Comparison of ENCODE assay signal across 18 cellular contexts in the genomic region with DNA sequence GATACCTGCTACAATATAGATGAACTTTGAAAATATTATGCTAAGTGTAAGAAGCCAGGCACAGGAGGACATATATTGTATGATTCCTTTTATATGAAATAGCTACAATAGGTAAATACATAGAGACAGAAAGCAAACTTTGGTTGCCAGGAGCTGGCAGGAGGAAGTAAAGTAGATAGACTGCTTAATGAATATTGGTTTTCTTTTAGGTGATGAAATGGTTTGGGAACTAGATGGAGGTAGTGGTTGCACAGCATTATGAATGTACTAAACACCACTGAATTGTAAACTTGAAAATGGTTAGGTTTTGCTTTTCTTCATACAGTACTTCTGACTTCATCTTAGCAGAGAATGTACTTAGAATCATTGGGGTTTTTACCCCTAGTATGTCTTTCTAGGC.
"Had no signal": no experiment of that assay in that cellular context is flagged by ENCODE, and none has a peak within 500 bp of the region (broad histone marks: within the 10 kb centered on the region; RNA-seq: fewer than 3 reads in every experiment).

No MANE protein-coding gene starts in this region.

- H3K4me2 ChIP-seq: smooth muscle cell had no signal

- H3K9me3 Mint-ChIP-seq: activated CD8-positive, alpha-beta T cell treated with anti-CD3 and anti-CD28 coated beads for 36 hours; activated naive CD8-positive, alpha-beta T cell treated with anti-CD3 and anti-CD28 coated beads, Interleukin-2, amount 10 ng/mL, durations not matched to agents 7 days and 5 days; dendritic cell treated with granulocyte-macrophage colony-stimulating factor and Interleukin-4, amounts not matched to agents 40 ng/mL and 50 ng/mL, for 4 days; naive thymus-derived CD8-positive, alpha-beta T cell had no signal

- DNase-seq: activated CD4-positive, alpha-beta T cell treated with anti-CD3 and anti-CD28 coated beads for 36 hours; activated CD8-positive, alpha-beta T cell treated with anti-CD3 and anti-CD28 coated beads for 36 hours; activated gamma-delta T cell treated with Interleukin-2 at 50 U/mL for 16 hours; activated naive CD8-positive, alpha-beta T cell treated with anti-CD3 and anti-CD28 coated beads, Interleukin-2, amount 10 ng/mL, durations not matched to agents 7 days and 5 days; activated T-cell treated with anti-CD3 and anti-CD28 coated beads, Interleukin-2, amount 50 U/mL, for 48 hours; anterior cingulate cortex; effector memory CD4-positive, alpha-beta T cell; head of caudate nucleus; mesenchymal stem cell; naive thymus-derived CD8-positive, alpha-beta T cell; right cardiac atrium; stimulated activated CD4-positive, alpha-beta T cell treated with anti-CD3 and anti-CD28 coated beads, Interleukin-4, amount 100 ng/mL, for 4 hours; stimulated activated CD8-positive, alpha-beta memory T cell treated with anti-CD3 and anti-CD28 coated beads, Interleukin-4, amount 100 ng/mL, for 48 hours; stimulated activated naive CD8-positive, alpha-beta T cell treated with anti-CD3 and anti-CD28 coated beads, Interleukin-15, Interleukin-2, amounts not matched to agents 100 U/mL and 50 U/mL, for 24 hours; WERI-Rb-1 had no signal

- H3K27ac Mint-ChIP-seq: activated CD4-positive, alpha-beta T cell treated with anti-CD3 and anti-CD28 coated beads for 36 hours; activated CD8-positive, alpha-beta T cell treated with anti-CD3 and anti-CD28 coated beads for 36 hours; activated naive CD8-positive, alpha-beta T cell treated with anti-CD3 and anti-CD28 coated beads, Interleukin-2, amount 10 ng/mL, durations not matched to agents 7 days and 5 days; dendritic cell treated with granulocyte-macrophage colony-stimulating factor and Interleukin-4, amounts not matched to agents 40 ng/mL and 50 ng/mL, for 4 days had no signal

- H3K36me3 ChIP-seq: WERI-Rb-1 had no signal

- H3K27me3 Mint-ChIP-seq: activated CD4-positive, alpha-beta T cell treated with anti-CD3 and anti-CD28 coated beads for 36 hours; activated CD8-positive, alpha-beta T cell treated with anti-CD3 and anti-CD28 coated beads for 36 hours; activated naive CD8-positive, alpha-beta T cell treated with anti-CD3 and anti-CD28 coated beads, Interleukin-2, amount 10 ng/mL, durations not matched to agents 7 days and 5 days; dendritic cell treated with granulocyte-macrophage colony-stimulating factor and Interleukin-4, amounts not matched to agents 40 ng/mL and 50 ng/mL, for 4 days; naive thymus-derived CD8-positive, alpha-beta T cell had no signal

- ATAC-seq: activated CD4-positive, alpha-beta T cell treated with anti-CD3 and anti-CD28 coated beads for 36 hours; activated CD8-positive, alpha-beta T cell treated with anti-CD3 and anti-CD28 coated beads for 36 hours; naive thymus-derived CD8-positive, alpha-beta T cell; right cardiac atrium; stimulated activated naive CD8-positive, alpha-beta T cell treated with anti-CD3 and anti-CD28 coated beads, Interleukin-15, Interleukin-2, amounts not matched to agents 100 U/mL and 50 U/mL, for 24 hours had no signal

- H3K27ac ChIP-seq: neutrophil, WERI-Rb-1 had no signal

- H3K4me3 ChIP-seq: smooth muscle cell had no signal

- H3K4me3 Mint-ChIP-seq: activated CD4-positive, alpha-beta T cell treated with anti-CD3 and anti-CD28 coated beads for 36 hours; activated CD8-positive, alpha-beta T cell treated with anti-CD3 and anti-CD28 coated beads for 36 hours; activated naive CD8-positive, alpha-beta T cell treated with anti-CD3 and anti-CD28 coated beads, Interleukin-2, amount 10 ng/mL, durations not matched to agents 7 days and 5 days; dendritic cell treated with granulocyte-macrophage colony-stimulating factor and Interleukin-4, amounts not matched to agents 40 ng/mL and 50 ng/mL, for 4 days; naive thymus-derived CD8-positive, alpha-beta T cell had no signal

- H3K27me3 ChIP-seq: neutrophil had no signal

- H3K9me3 ChIP-seq: neutrophil had no signal
